Comparison of ENCODE assay signal across 15 cellular contexts in genomic region chr14:29442720-29443119, GRCh38.
DNase-seq lines count a peak whose midpoint lies in the region; ATAC-seq, FAIRE-seq and TF ChIP-seq lines count a peak whose summit lies in the region.
"Had no signal": no experiment of that assay in that cellular context is flagged by ENCODE, and none has a peak within 500 bp of the region (broad histone marks: within the 10 kb centered on the region; RNA-seq: fewer than 3 reads in every experiment).

No MANE protein-coding gene starts in this region.

- no peak overlapping the region for H3K27ac Mint-ChIP-seq in GM23338
- H3K27ac Mint-ChIP-seq: activated naive CD4-positive, alpha-beta T cell treated with anti-CD3 and anti-CD28 coated beads, Interleukin-2, amount 50 U/mL, for 72 hours; naive B cell; T-helper 17 cell had no signal

- CTCF ChIA-PET in RWPE1 (lab: Yijun Ruan, JAX), result interaction anchor here (0.7 kb wide), 1 partner anchor 687 kb away, joined by 8 read pairs; no protein-coding TSS in a partner anchor

- no peaks in the 10 kb centered on the region; the same call in 1 of the 2 replicates for H3K9me2 ChIP-seq in GM23338 (ENCODE audit: insufficient read depth)

- 0 out of 3 replicates have a peak, but pooled peaks cover 4% of the 10 kb centered on the region for H3K36me3 Mint-ChIP-seq in GM23338 (ENCODE audit: low read depth)
- H3K36me3 Mint-ChIP-seq: naive B cell had no signal

- peaks cover 10% of the 10 kb centered on the region; the same call in 2 of the 3 replicates for H3K4me1 Mint-ChIP-seq in GM23338
- H3K4me1 Mint-ChIP-seq: naive B cell, T-helper 17 cell had no signal

- no peak overlapping the region for H3K4me3 Mint-ChIP-seq in GM23338
- H3K4me3 Mint-ChIP-seq: naive B cell, T-helper 17 cell had no signal

- H3K4me2 ChIP-seq in GM23338, result no peak overlapping the region

- POLR2A ChIA-PET in RWPE1 (lab: Yijun Ruan, JAX; ENCODE audit: low non-redundant PET), result no interaction called here

- 52 to 70% (median 64%) methylated on average over 2 of the region's 2 CpGs for WGBS in small intestine, 3 donors

- TF ChIP-seq CTCF in GM23338 (conservative IDR thresholded peaks at IDR 0.05; ENCODE audit: low read depth in 2 of 2) (no peak), RWPE1 (conservative IDR thresholded peaks at IDR 0.05; ENCODE audit: low read depth) (no peak)

- peak overlapping the region; percentile 52; the same call in 1 of the 2 replicates for H2AFZ ChIP-seq in GM23338

- H3K4me1 ChIP-seq in GM23338 (ENCODE audit: insufficient read depth), result no peaks in the 10 kb centered on the region; the same call in 1 of the 2 replicates
- no peaks in the 10 kb centered on the region for H3K4me1 ChIP-seq in small intestine (ENCODE audit: control insufficient read depth in 2 of 2, insufficient read depth in 1 of 2, low read depth in 1 of 2, low read length in 1 of 2)

- ATAC-seq in GM23338, result no peak
- no peak for ATAC-seq in stimulated activated naive CD8-positive, alpha-beta T cell treated with anti-CD3 and anti-CD28 coated beads, Interleukin-15, Interleukin-2, amounts not matched to agents 100 U/mL and 50 U/mL, for 24 hours
- ATAC-seq: activated naive CD4-positive, alpha-beta T cell treated with anti-CD3 and anti-CD28 coated beads, Interleukin-2, amount 50 U/mL, for 72 hours; T-helper 17 cell had no signal

- H3K9me3 Mint-ChIP-seq in GM23338, result peaks cover 2% of the 10 kb centered on the region; the same call in 1 of the 3 replicates

- no peak for FAIRE-seq in small intestine (lab: Jason Lieb, UNC)

- H3K79me2 ChIP-seq in GM23338 (replicated peaks; ENCODE audit: insufficient read depth), result no peaks in the 10 kb centered on the region

- H3K4me3 ChIP-seq in GM23338, result no peak overlapping the region
- H3K4me3 ChIP-seq in small intestine (ENCODE audit: low read depth in 1 of 2, low read length in 2 of 2), result no peak overlapping the region

- H3F3A ChIP-seq in GM23338 (replicated peaks; ENCODE audit: low read depth), result no peaks in the 10 kb centered on the region

- H3K27me3 Mint-ChIP-seq in GM23338 (ENCODE audit: insufficient read depth, low read depth, poor library complexity), result peaks cover 4% of the 10 kb centered on the region
- H3K27me3 Mint-ChIP-seq: naive B cell, T-helper 17 cell had no signal

- H3K36me3 ChIP-seq in GM23338 (ENCODE audit: insufficient read depth), result no peaks in the 10 kb centered on the region
- H3K36me3 ChIP-seq in small intestine (ENCODE audit: control insufficient read depth in 2 of 2, insufficient read depth in 2 of 2, low read length in 2 of 2), result no peaks in the 10 kb centered on the region

- H3K27ac ChIP-seq in GM23338 (ENCODE audit: low read depth) (no peak overlapping the region), RWPE1 (no peak overlapping the region), small intestine (ENCODE audit: low read depth in 1 of 2, low read length in 1 of 2) (no peak overlapping the region)

- H3K27me3 ChIP-seq in GM23338 (ENCODE audit: insufficient read depth), result no peaks in the 10 kb centered on the region
- H3K27me3 ChIP-seq in small intestine (ENCODE audit: control insufficient read depth in 2 of 2, insufficient read depth in 2 of 2, low read length in 2 of 2), result no peaks in the 10 kb centered on the region

- no peaks in the 10 kb centered on the region for H3K9me3 ChIP-seq in small intestine (ENCODE audit: control insufficient read depth, low read depth)

- DNase-seq in GM23338 (ENCODE audit: low spot score), result no peak
- peak; percentile 26 for DNase-seq in RWPE1 (ENCODE audit: low spot score)
- peak; percentile 57 for DNase-seq in fibroblast of peridontal ligament (ENCODE audit: extremely low read depth)
- DNase-seq in small intestine, result peak; percentile 43
- no peak for DNase-seq in stimulated activated naive CD8-positive, alpha-beta T cell treated with anti-CD3 and anti-CD28 coated beads, Interleukin-15, Interleukin-2, amounts not matched to agents 100 U/mL and 50 U/mL, for 24 hours
- DNase-seq in NCI-H146 treated with DMSO at 0.1 percent for 48 hours (lab: John Stamatoyannopoulos, UW; ENCODE audit: unreplicated experiment), result no peak
- no peak for DNase-seq in nucleus accumbens (lab: John Stamatoyannopoulos, UW)
- DNase-seq: activated CD8-positive, alpha-beta memory T cell treated with anti-CD3 and anti-CD28 coated beads for 24 hours; DMS153; effector CD8-positive, alpha-beta T cell; naive B cell; NCI-H1092 treated with DMSO at 0.1 percent for 48 hours; stimulated activated CD8-positive, alpha-beta memory T cell treated with anti-CD3 and anti-CD28 coated beads, Interleukin-4, amount 100 ng/mL, for 48 hours; T-helper 17 cell had no signal

- no peaks in the 10 kb centered on the region for H4K20me1 ChIP-seq in GM23338 (replicated peaks; ENCODE audit: insufficient read depth)

TF ChIP-seq in GM23338, 12 proteins besides CTCF, POLR2A, EP300 and RAD21 (continues in another document):
- TF ChIP-seq CREB1 (CRISPR knock-in tag; IDR thresholded peaks at IDR 0.05; ENCODE audit: low read depth) (no peak), NANOG (IDR thresholded peaks at IDR 0.05; ENCODE audit: borderline replicate concordance) (no peak), EZH2phosphoT487 (IDR thresholded peaks at IDR 0.05; ENCODE audit: unreplicated experiment) (no peak), EZH2 (IDR thresholded peaks at IDR 0.05; ENCODE audit: low read depth, unreplicated experiment) (no peak), ZNF462 (CRISPR knock-in tag; IDR thresholded peaks at IDR 0.05) (no peak), ZNF114 (CRISPR knock-in tag; IDR thresholded peaks at IDR 0.05) (no peak), JUNB (IDR thresholded peaks at IDR 0.05; ENCODE audit: unreplicated experiment) (no peak)

Comparison
In these comparisons a context has a peak if more than half of its experiments do, and no peak if none do; other contexts are left out.
1. DNase-seq: peak in RWPE1 (single experiment), fibroblast of peridontal ligament (single experiment) and small intestine (single experiment); none in GM23338 (single experiment), stimulated activated naive CD8-positive, alpha-beta T cell treated with anti-CD3 and anti-CD28 coated beads, Interleukin-15, Interleukin-2, amounts not matched to agents 100 U/mL and 50 U/mL, for 24 hours (single experiment), NCI-H146 treated with DMSO at 0.1 percent for 48 hours (single experiment) and nucleus accumbens (0 of 56).